ENCODE assay signal across 25 cellular contexts in the genomic region with DNA sequence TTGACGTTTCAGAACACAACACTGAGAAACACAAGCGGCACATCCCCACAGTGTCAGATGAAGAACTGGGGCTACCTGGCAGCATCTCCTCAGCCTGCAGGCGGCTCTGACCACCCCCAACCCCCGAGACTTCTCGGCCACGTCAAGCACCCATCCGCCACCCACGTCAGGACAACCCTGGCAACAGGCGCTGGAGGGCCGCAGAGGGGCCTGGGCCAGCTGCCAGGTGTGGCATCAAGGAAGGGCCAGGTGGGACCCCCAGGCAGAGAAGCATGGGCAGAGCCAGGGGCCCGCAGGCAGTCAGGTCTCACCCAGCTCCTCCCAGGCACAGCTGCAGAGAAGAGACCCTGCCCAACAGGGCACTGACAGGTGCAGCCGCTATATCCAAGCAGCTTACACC.
"Had no signal": no experiment of that assay in that cellular context is flagged by ENCODE, and none has a peak within 500 bp of the region (broad histone marks: within the 10 kb centered on the region; RNA-seq: fewer than 3 reads in every experiment).

No MANE protein-coding gene starts in this region.

- H3K27me3 Mint-ChIP-seq: activated B cell treated with CpG ODN at 0.5 μM for 24 hours; activated CD4-positive, alpha-beta T cell treated with anti-CD3 and anti-CD28 coated beads, Interleukin-2, amount 10 ng/mL, durations not matched to agents 24 days and 14 days; activated CD8-positive, alpha-beta memory T cell treated with anti-CD3 and anti-CD28 coated beads, Interleukin-2, amount 10 ng/mL, durations not matched to agents 7 days and 5 days; activated naive CD4-positive, alpha-beta T cell treated with anti-CD3 and anti-CD28 coated beads, Interleukin-2, amount 50 U/mL, for 24 hours; activated T-cell treated with anti-CD3 and anti-CD28 coated beads, Interleukin-2, amount 50 U/mL, for 24 hours; IgD-negative memory B cell; T-helper 17 cell had no signal

- H3K36me3 ChIP-seq: SJSA1 had no signal

- H3K27ac ChIP-seq: ascending aorta, body of pancreas, SJSA1 had no signal

- H3K4me1 Mint-ChIP-seq: activated CD4-positive, alpha-beta T cell treated with anti-CD3 and anti-CD28 coated beads, Interleukin-2, amount 10 ng/mL, durations not matched to agents 24 days and 14 days; activated CD8-positive, alpha-beta memory T cell treated with anti-CD3 and anti-CD28 coated beads, Interleukin-2, amount 10 ng/mL, durations not matched to agents 7 days and 5 days had no signal

- DNase-seq: activated B cell treated with CpG ODN at 0.5 μM for 24 hours; activated CD4-positive, alpha-beta T cell treated with anti-CD3 and anti-CD28 coated beads for 1 hour; activated CD4-positive, alpha-beta T cell treated with anti-CD3 and anti-CD28 coated beads, Interleukin-2, amount 10 ng/mL, durations not matched to agents 24 days and 14 days; activated CD4-positive, alpha-beta T cell treated with anti-CD3 and anti-CD28 coated beads, Interleukin-2, amount 50 U/mL, for 48 hours; activated CD8-positive, alpha-beta memory T cell treated with anti-CD3 and anti-CD28 coated beads, Interleukin-2, amount 10 ng/mL, durations not matched to agents 7 days and 5 days; activated effector memory CD4-positive, alpha-beta T cell treated with Interleukin-2 at 50 U/mL for 16 hours; activated naive CD4-positive, alpha-beta T cell; activated T-cell treated with anti-CD3 and anti-CD28 coated beads, Interleukin-2, amount 50 U/mL, for 24 hours; body of pancreas; KG1; NCI-H1048; NCI-H2029; NCI-H2107; NCI-H2171 treated with DMSO at 0.1 percent for 48 hours; NCI-H226; NCI-H526; NCI-H774; SHP77; T-helper 17 cell; T-helper 9 cell had no signal

- H3K27me3 ChIP-seq: ascending aorta, body of pancreas, SJSA1 had no signal

- H3K4me3 Mint-ChIP-seq: activated B cell treated with CpG ODN at 0.5 μM for 24 hours; activated CD4-positive, alpha-beta T cell treated with anti-CD3 and anti-CD28 coated beads, Interleukin-2, amount 10 ng/mL, durations not matched to agents 24 days and 14 days; activated CD8-positive, alpha-beta memory T cell treated with anti-CD3 and anti-CD28 coated beads, Interleukin-2, amount 10 ng/mL, durations not matched to agents 7 days and 5 days; activated naive CD4-positive, alpha-beta T cell treated with anti-CD3 and anti-CD28 coated beads, Interleukin-2, amount 50 U/mL, for 24 hours; activated T-cell treated with anti-CD3 and anti-CD28 coated beads, Interleukin-2, amount 50 U/mL, for 24 hours; activated T-helper 1 cell treated with anti-CD3 and anti-CD28 coated beads, Interleukin-12 subunit alpha, Interleukin-12 subunit beta, Interleukin-2, Interleukin-4 antibody, amounts not matched to agents 30 ng/mL and 10 ng/mL and 1 ng/mL, durations not matched to agents 14 hours and 24 hours and 36 hours; IgD-negative memory B cell had no signal

- H3K4me1 ChIP-seq: ascending aorta, body of pancreas, SJSA1 had no signal

- ATAC-seq: activated CD8-positive, alpha-beta memory T cell treated with anti-CD3 and anti-CD28 coated beads, Interleukin-2, amount 10 ng/mL, durations not matched to agents 7 days and 5 days; body of pancreas; T-helper 17 cell had no signal

- H3K9me3 Mint-ChIP-seq: activated B cell treated with CpG ODN at 0.5 μM for 24 hours; activated naive CD4-positive, alpha-beta T cell treated with anti-CD3 and anti-CD28 coated beads, Interleukin-2, amount 50 U/mL, for 24 hours; activated T-helper 1 cell treated with anti-CD3 and anti-CD28 coated beads, Interleukin-12 subunit alpha, Interleukin-12 subunit beta, Interleukin-2, Interleukin-4 antibody, amounts not matched to agents 30 ng/mL and 10 ng/mL and 1 ng/mL, durations not matched to agents 14 hours and 24 hours and 36 hours; IgD-negative memory B cell had no signal

- H3K4me3 ChIP-seq: ascending aorta, body of pancreas, SJSA1 had no signal

- H3K9me3 ChIP-seq: ascending aorta, body of pancreas, SJSA1 had no signal

- H3K27ac Mint-ChIP-seq: activated B cell treated with CpG ODN at 0.5 μM for 24 hours; activated CD4-positive, alpha-beta T cell treated with anti-CD3 and anti-CD28 coated beads, Interleukin-2, amount 10 ng/mL, durations not matched to agents 24 days and 14 days; activated CD8-positive, alpha-beta memory T cell treated with anti-CD3 and anti-CD28 coated beads, Interleukin-2, amount 10 ng/mL, durations not matched to agents 7 days and 5 days; activated naive CD4-positive, alpha-beta T cell treated with anti-CD3 and anti-CD28 coated beads, Interleukin-2, amount 50 U/mL, for 24 hours; activated T-cell treated with anti-CD3 and anti-CD28 coated beads, Interleukin-2, amount 50 U/mL, for 24 hours; activated T-helper 1 cell treated with anti-CD3 and anti-CD28 coated beads, Interleukin-12 subunit alpha, Interleukin-12 subunit beta, Interleukin-2, Interleukin-4 antibody, amounts not matched to agents 30 ng/mL and 10 ng/mL and 1 ng/mL, durations not matched to agents 14 hours and 24 hours and 36 hours; IgD-negative memory B cell; T-helper 17 cell had no signal
